1 cellular context compared by ENCODE assay signal in the genomic region with DNA sequence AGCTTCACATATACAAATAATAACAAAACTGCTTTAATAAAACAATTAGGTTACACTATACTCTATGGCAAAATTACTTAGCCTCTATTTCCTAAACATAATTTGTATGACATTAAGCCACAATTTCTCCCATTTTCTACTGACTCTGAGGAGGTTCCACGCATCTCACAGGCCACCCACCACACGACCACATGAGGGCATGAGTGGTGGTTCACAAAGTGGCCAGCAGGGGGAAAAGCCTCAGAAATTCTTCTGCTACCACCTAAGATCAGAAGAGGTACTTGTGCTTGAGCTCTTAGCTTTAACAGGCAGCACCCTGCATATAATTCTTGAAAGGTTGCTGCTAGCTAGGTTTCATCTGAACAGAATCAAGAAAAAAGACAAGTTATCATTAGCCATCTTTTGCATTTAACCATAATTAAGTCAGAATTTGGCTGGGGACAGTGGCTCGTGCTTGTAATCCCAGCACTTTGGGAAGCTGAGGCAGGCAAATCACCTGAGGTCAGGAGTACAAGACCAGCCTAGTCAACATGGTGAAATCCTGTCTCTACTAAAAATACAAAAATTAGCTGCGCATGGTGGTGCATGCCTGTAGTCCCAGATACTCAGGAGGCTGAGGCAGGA.
TF ChIP-seq lines count a peak whose summit lies in the region.

No MANE protein-coding gene starts in this region.

TF ChIP-seq in HepG2, 621 proteins besides CTCF, POLR2A, EP300 and RAD21:
- TF ChIP-seq STAG1 (CRISPR knock-in tag; IDR thresholded peaks at IDR 0.05) (peak; percentile 49), XRCC5 (optimal IDR thresholded peaks at IDR 0.05; ENCODE audit: low read length) (peak; percentile 61), ZNF292 (CRISPR knock-in tag; IDR thresholded peaks at IDR 0.05; ENCODE audit: borderline replicate concordance, low read depth) (no peak), KLF15 (CRISPR knock-in tag; IDR thresholded peaks at IDR 0.05; ENCODE audit: borderline replicate concordance) (no peak), EHMT2 (IDR thresholded peaks at IDR 0.05; ENCODE audit: borderline replicate concordance, low read depth, low read length) (no peak), ZNF234 (CRISPR knock-in tag; conservative IDR thresholded peaks at IDR 0.05) (no peak), TOPORS (CRISPR knock-in tag; IDR thresholded peaks at IDR 0.05) (no peak), SMC3 (IDR thresholded peaks at IDR 0.05; ENCODE audit: low read length) (peak; percentile 52; the same call in 1 of the 2 replicates), ZMYM3 (CRISPR knock-in tag; IDR thresholded peaks at IDR 0.05) (no peak), PTBP1 (IDR thresholded peaks at IDR 0.05; ENCODE audit: low read depth, low read length, poor library complexity, severe bottlenecking) (no peak), TEAD3 (CRISPR knock-in tag; optimal IDR thresholded peaks at IDR 0.05; ENCODE audit: borderline replicate concordance) (peak; percentile 38), RORA (CRISPR knock-in tag; IDR thresholded peaks at IDR 0.05) (no peak), ZNF83 (CRISPR knock-in tag; IDR thresholded peaks at IDR 0.05; ENCODE audit: borderline replicate concordance) (no peak)
- TF ChIP-seq, protein P1, sequence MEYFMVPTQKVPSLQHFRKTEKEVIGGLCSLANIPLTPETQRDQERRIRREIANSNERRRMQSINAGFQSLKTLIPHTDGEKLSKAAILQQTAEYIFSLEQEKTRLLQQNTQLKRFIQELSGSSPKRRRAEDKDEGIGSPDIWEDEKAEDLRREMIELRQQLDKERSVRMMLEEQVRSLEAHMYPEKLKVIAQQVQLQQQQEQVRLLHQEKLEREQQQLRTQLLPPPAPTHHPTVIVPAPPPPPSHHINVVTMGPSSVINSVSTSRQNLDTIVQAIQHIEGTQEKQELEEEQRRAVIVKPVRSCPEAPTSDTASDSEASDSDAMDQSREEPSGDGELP (IDR thresholded peaks at IDR 0.05; ENCODE audit: borderline replicate concordance, low read depth): no peak
- TF ChIP-seq, protein P2, sequence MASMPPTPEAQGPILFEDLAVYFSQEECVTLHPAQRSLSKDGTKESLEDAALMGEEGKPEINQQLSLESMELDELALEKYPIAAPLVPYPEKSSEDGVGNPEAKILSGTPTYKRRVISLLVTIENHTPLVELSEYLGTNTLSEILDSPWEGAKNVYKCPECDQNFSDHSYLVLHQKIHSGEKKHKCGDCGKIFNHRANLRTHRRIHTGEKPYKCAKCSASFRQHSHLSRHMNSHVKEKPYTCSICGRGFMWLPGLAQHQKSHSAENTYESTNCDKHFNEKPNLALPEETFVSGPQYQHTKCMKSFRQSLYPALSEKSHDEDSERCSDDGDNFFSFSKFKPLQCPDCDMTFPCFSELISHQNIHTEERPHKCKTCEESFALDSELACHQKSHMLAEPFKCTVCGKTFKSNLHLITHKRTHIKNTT (CRISPR knock-in tag; IDR thresholded peaks at IDR 0.05): no peak
